Comparison of ENCODE assay signal across 8 cellular contexts in genomic region chr5:139342423-139342723, GRCh38. TPM values are rescaled to one million over a fixed set of nuclear protein-coding genes. Genes with fewer than 3 reads are reported as not detected.
A peak's percentile ranks its signal among the peaks of the same experiment; 100 is the strongest.
DNase-seq lines count a peak whose midpoint lies in the region; ATAC-seq, FAIRE-seq and TF ChIP-seq lines count a peak whose summit lies in the region.

No MANE protein-coding gene starts in this region.

- H3K9ac ChIP-seq in iPS-15b (ENCODE audit: low read depth, low read length) = peak overlapping the region; percentile 95
- H3K9ac ChIP-seq in stomach smooth muscle (ENCODE audit: low read length in 2 of 2) = peak overlapping the region; percentile 99

- peaks cover 5% of the 10 kb centered on the region for H3K36me3 ChIP-seq in iPS-15b (ENCODE audit: control insufficient read depth, insufficient read depth, low read length)
- no peaks in the 10 kb centered on the region for H3K36me3 ChIP-seq in stomach smooth muscle (ENCODE audit: control insufficient read depth in 2 of 2, insufficient read depth in 2 of 2, low read length in 2 of 2)

- no peaks in the 10 kb centered on the region for H3K9me3 ChIP-seq in iPS-15b (ENCODE audit: control insufficient read depth, insufficient read depth, low read length)
- H3K9me3 ChIP-seq in stomach smooth muscle (ENCODE audit: control insufficient read depth in 2 of 2, low read length in 2 of 2) = no peaks in the 10 kb centered on the region

- no peak for FAIRE-seq in GM12892 (lab: Jason Lieb, UNC)

- peak overlapping the region; percentile 97 for H3K27ac ChIP-seq in stomach smooth muscle (ENCODE audit: low read length)

- DNase-seq in GM12892 (ENCODE audit: insufficient read length) = peak; percentile 72
- DNase-seq in activated CD8-positive, alpha-beta memory T cell treated with anti-CD3 and anti-CD28 coated beads, Interleukin-2, amount 50 U/mL, for 4 hours = peak; percentile 78
- no peak for DNase-seq in glomerular visceral epithelial cell (ENCODE audit: extremely low spot score)
- no peak for DNase-seq in NCI-H2171 treated with DMSO at 0.1 percent for 48 hours (lab: John Stamatoyannopoulos, UW)
- DNase-seq in left lobe of liver (ENCODE audit: low spot score) = no peak

- H3K4me1 ChIP-seq in iPS-15b (ENCODE audit: control insufficient read depth, insufficient read depth, low read length) (peaks cover 7% of the 10 kb centered on the region), stomach smooth muscle (ENCODE audit: control insufficient read depth, insufficient read depth, low read length) (peaks cover 15% of the 10 kb centered on the region)

- no peak for TF ChIP-seq POLR2A in GM12892 (IDR thresholded peaks at IDR 0.05; ENCODE audit: low read depth, low read length)

- peak; percentile 62 for ATAC-seq in HG02798 (IDR thresholded peaks at IDR 0.05; ENCODE audit: poor library complexity, unreplicated experiment)
- ATAC-seq in left lobe of liver = no peak

- H3K4me3 ChIP-seq in iPS-15b (ENCODE audit: low read depth, low read length) (peak overlapping the region; percentile 95), stomach smooth muscle (ENCODE audit: low read length in 2 of 2) (peak overlapping the region; percentile 98 to 99)

- H3K27me3 ChIP-seq in iPS-15b (ENCODE audit: control insufficient read depth, insufficient read depth, low read length) = no peaks in the 10 kb centered on the region
- no peaks in the 10 kb centered on the region for H3K27me3 ChIP-seq in stomach smooth muscle (ENCODE audit: control insufficient read depth in 1 of 2, insufficient read depth in 2 of 2, low read length in 2 of 2)

RNA-seq across cellular contexts. Expression of gene PAIP2, which starts 0.7 kb away (rescaled TPM):
- 121 TPM for polyA plus RNA-seq in GM12892 (2012; ENCODE audit: missing spikeins)
- total RNA-seq in left lobe of liver = 31.6 TPM

RNA-seq across cellular contexts. Expression of gene SLC23A1, which starts 40.7 kb away (rescaled TPM):
- 3.0 TPM for polyA plus RNA-seq in GM12892 (2012; ENCODE audit: missing spikeins)
- total RNA-seq in left lobe of liver = 35.5 TPM

RNA-seq across cellular contexts. Expression of gene MZB1, which starts 47.3 kb away (rescaled TPM):
- polyA plus RNA-seq in GM12892 (2012; ENCODE audit: missing spikeins) = 156 TPM
- total RNA-seq in left lobe of liver = 0.96 TPM

RNA-seq across cellular contexts. Expression of gene MATR3, which starts 48.8 kb away (rescaled TPM):
- 168 TPM for polyA plus RNA-seq in GM12892 (2012; ENCODE audit: missing spikeins)
- total RNA-seq in left lobe of liver = 39.2 TPM

RNA-seq across cellular contexts. Expression of gene PROB1, which starts 52.5 kb away (rescaled TPM):
- 1.7 TPM for polyA plus RNA-seq in GM12892 (2012; ENCODE audit: missing spikeins)
- 0.75 TPM for total RNA-seq in left lobe of liver

Comparison
In these comparisons a context has a peak if more than half of its experiments do, and no peak if none do; other contexts are left out.
1. DNase-seq: peak in GM12892 (single experiment) and activated CD8-positive, alpha-beta memory T cell treated with anti-CD3 and anti-CD28 coated beads, Interleukin-2, amount 50 U/mL, for 4 hours (single experiment); none in glomerular visceral epithelial cell (single experiment), NCI-H2171 treated with DMSO at 0.1 percent for 48 hours (single experiment) and left lobe of liver (single experiment).